8 cellular contexts compared by ENCODE assay signal in genomic region chrX:139194571-139195280, GRCh38.
DNase-seq lines count a peak whose midpoint lies in the region; ATAC-seq and TF ChIP-seq lines count a peak whose summit lies in the region.

No MANE protein-coding gene starts in this region.

- in situ Hi-C loops in HAP-1 (cut with MboI; ENCODE audit: low sequenced_read_pairs), result no loop called here

- no peak for ATAC-seq in activated naive CD8-positive, alpha-beta T cell treated with anti-CD3 and anti-CD28 coated beads, Interleukin-2, amount 10 ng/mL, durations not matched to agents 7 days and 5 days (ENCODE audit: low read depth)
- peak; percentile 48 for ATAC-seq in stimulated activated memory B cell treated with anti-CD40 and anti-IgM and Interleukin-4, amounts not matched to agents 10 μg/mL and 1 μg/mL and 100 μg/mL, for 72 hours
- no peak for ATAC-seq in HG03175 (IDR thresholded peaks at IDR 0.05; ENCODE audit: unreplicated experiment)
- ATAC-seq in GM18505 (IDR thresholded peaks at IDR 0.05; ENCODE audit: unreplicated experiment), result no peak
- ATAC-seq in GM18511 (IDR thresholded peaks at IDR 0.05; ENCODE audit: unreplicated experiment), result no peak

- peak overlapping the region; percentile 26 for H3K4me3 ChIP-seq in HAP-1

- no peak for TF ChIP-seq POLR2A in GM18505 (IDR thresholded peaks at IDR 0.05; ENCODE audit: borderline replicate concordance, extremely low read depth, insufficient read depth, insufficient read length)

- no peaks in the 10 kb centered on the region for H3K4me1 Mint-ChIP-seq in activated naive CD8-positive, alpha-beta T cell treated with anti-CD3 and anti-CD28 coated beads, Interleukin-2, amount 10 ng/mL, durations not matched to agents 7 days and 5 days
- H3K4me1 Mint-ChIP-seq in stimulated activated memory B cell treated with anti-CD40 and anti-IgM and Interleukin-4, amounts not matched to agents 10 μg/mL and 1 μg/mL and 100 μg/mL, for 72 hours, result no peaks in the 10 kb centered on the region
- peaks cover 4% of the 10 kb centered on the region for H3K4me1 Mint-ChIP-seq in osteocyte (ENCODE audit: unreplicated experiment)

- DNase-seq in HAP-1 (ENCODE audit: low spot score in 2 of 2), result peak in 1 of 2 experiments; percentile 36
- no peak for DNase-seq in activated naive CD8-positive, alpha-beta T cell treated with anti-CD3 and anti-CD28 coated beads, Interleukin-2, amount 10 ng/mL, durations not matched to agents 7 days and 5 days
- DNase-seq in islet precursor cell, result peak; percentile 64
- no peak for DNase-seq in osteocyte (ENCODE audit: extremely low spot score, unreplicated experiment)

- H3K4me3 Mint-ChIP-seq in activated naive CD8-positive, alpha-beta T cell treated with anti-CD3 and anti-CD28 coated beads, Interleukin-2, amount 10 ng/mL, durations not matched to agents 7 days and 5 days, result peak overlapping the region; percentile 19
- peak overlapping the region; percentile 54 for H3K4me3 Mint-ChIP-seq in stimulated activated memory B cell treated with anti-CD40 and anti-IgM and Interleukin-4, amounts not matched to agents 10 μg/mL and 1 μg/mL and 100 μg/mL, for 72 hours
- no peak overlapping the region for H3K4me3 Mint-ChIP-seq in osteocyte (ENCODE audit: unreplicated experiment)

- H3K9me3 Mint-ChIP-seq in activated naive CD8-positive, alpha-beta T cell treated with anti-CD3 and anti-CD28 coated beads, Interleukin-2, amount 10 ng/mL, durations not matched to agents 7 days and 5 days, result no peaks in the 10 kb centered on the region
- H3K9me3 Mint-ChIP-seq in stimulated activated memory B cell treated with anti-CD40 and anti-IgM and Interleukin-4, amounts not matched to agents 10 μg/mL and 1 μg/mL and 100 μg/mL, for 72 hours, result no peaks in the 10 kb centered on the region
- H3K9me3 Mint-ChIP-seq in osteocyte (ENCODE audit: unreplicated experiment), result peaks cover 3% of the 10 kb centered on the region

- no peak overlapping the region for H3K27ac Mint-ChIP-seq in activated naive CD8-positive, alpha-beta T cell treated with anti-CD3 and anti-CD28 coated beads, Interleukin-2, amount 10 ng/mL, durations not matched to agents 7 days and 5 days
- no peak overlapping the region for H3K27ac Mint-ChIP-seq in stimulated activated memory B cell treated with anti-CD40 and anti-IgM and Interleukin-4, amounts not matched to agents 10 μg/mL and 1 μg/mL and 100 μg/mL, for 72 hours
- H3K27ac Mint-ChIP-seq in osteocyte (ENCODE audit: unreplicated experiment), result no peak overlapping the region

- H3K36me3 Mint-ChIP-seq in activated naive CD8-positive, alpha-beta T cell treated with anti-CD3 and anti-CD28 coated beads, Interleukin-2, amount 10 ng/mL, durations not matched to agents 7 days and 5 days, result no peaks in the 10 kb centered on the region
- no peaks in the 10 kb centered on the region for H3K36me3 Mint-ChIP-seq in stimulated activated memory B cell treated with anti-CD40 and anti-IgM and Interleukin-4, amounts not matched to agents 10 μg/mL and 1 μg/mL and 100 μg/mL, for 72 hours
- H3K36me3 Mint-ChIP-seq in osteocyte (ENCODE audit: unreplicated experiment), result no peaks in the 10 kb centered on the region

- POLR2A ChIA-PET in activated naive CD8-positive, alpha-beta T cell treated with anti-CD3 and anti-CD28 coated beads, Interleukin-2, amount 10 ng/mL, durations not matched to agents 7 days and 5 days (lab: Charles Lee), result no interaction called here

- H3K4me1 ChIP-seq in HAP-1, result no peaks in the 10 kb centered on the region; the same call in 1 of the 2 replicates

- peaks cover 9% of the 10 kb centered on the region for H3K27me3 ChIP-seq in HAP-1 (ENCODE audit: low read depth)

- H3K9me3 ChIP-seq in HAP-1, result no peaks in the 10 kb centered on the region

- H3K27me3 Mint-ChIP-seq in activated naive CD8-positive, alpha-beta T cell treated with anti-CD3 and anti-CD28 coated beads, Interleukin-2, amount 10 ng/mL, durations not matched to agents 7 days and 5 days, result peaks cover 36% of the 10 kb centered on the region
- H3K27me3 Mint-ChIP-seq in stimulated activated memory B cell treated with anti-CD40 and anti-IgM and Interleukin-4, amounts not matched to agents 10 μg/mL and 1 μg/mL and 100 μg/mL, for 72 hours, result peaks cover 25% of the 10 kb centered on the region
- H3K27me3 Mint-ChIP-seq in osteocyte (ENCODE audit: unreplicated experiment), result peaks cover 15% of the 10 kb centered on the region

- TF ChIP-seq CTCF in osteocyte (IDR thresholded peaks at IDR 0.05), result no peak

- H3K36me3 ChIP-seq in HAP-1 (replicated peaks), result no peaks in the 10 kb centered on the region; the same call in 1 of the 2 replicates
